In the genomic region with DNA sequence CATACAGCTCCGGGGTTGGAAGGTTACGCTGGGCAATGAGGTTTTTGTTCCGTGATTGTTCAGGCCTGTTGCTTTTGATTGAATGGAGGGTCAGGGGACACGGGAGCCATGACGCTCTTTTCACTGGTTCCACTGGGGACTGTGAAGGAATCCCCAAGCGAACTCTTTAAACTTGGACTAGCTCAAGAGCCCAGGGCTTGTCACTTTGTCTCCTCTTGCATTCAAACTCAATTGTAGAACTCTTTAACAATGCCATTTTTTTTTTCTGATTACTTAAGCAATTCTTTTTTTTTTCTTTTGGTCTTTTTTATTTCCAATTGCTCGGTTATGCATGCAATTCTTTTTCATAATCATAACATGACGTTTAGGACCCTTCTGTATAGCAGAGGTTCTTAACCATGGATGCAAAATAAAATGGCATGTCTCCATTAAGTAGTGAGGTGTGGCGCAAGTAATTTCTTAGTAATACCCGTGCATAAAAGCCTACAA, we compare ENCODE assay signal across 9 cellular contexts. TPM values are rescaled to one million over a fixed set of nuclear protein-coding genes. Genes with fewer than 3 reads are reported as not detected.
DNase-seq lines count a peak whose midpoint lies in the region; ATAC-seq and TF ChIP-seq lines count a peak whose summit lies in the region.
"Had no signal": no experiment of that assay in that cellular context is flagged by ENCODE, and none has a peak within 500 bp of the region (broad histone marks: within the 10 kb centered on the region; RNA-seq: fewer than 3 reads in every experiment).

No MANE protein-coding gene starts in this region.

- 23 to 31% methylated on average over 7 to 9 of the region's 10 CpGs for WGBS in esophagus squamous epithelium, 2 donors

- H3K27ac ChIP-seq in Peyer's patch, result peak overlapping the region in 2 of 4 donors; percentile 9 to 70
- H3K27ac ChIP-seq in esophagus squamous epithelium, result peak overlapping the region; percentile 72 to 85 (median 76)

- TF ChIP-seq POLR2A in Peyer's patch (IDR thresholded peaks at IDR 0.05), result no peak
- TF ChIP-seq POLR2A in esophagus squamous epithelium (IDR thresholded peaks at IDR 0.05), result no peak

- intact Hi-C loops in esophagus squamous epithelium (cut with DNase I), result loop anchor here (10.0 kb wide), 1 partner anchor 373 kb away; no protein-coding TSS in a partner anchor

- TF ChIP-seq CTCF in Peyer's patch (IDR thresholded peaks at IDR 0.05), result no peak
- TF ChIP-seq CTCF in esophagus squamous epithelium (IDR thresholded peaks at IDR 0.05), result no peak
- TF ChIP-seq CTCF in retinal pigment epithelial cell (conservative IDR thresholded peaks at IDR 0.05; ENCODE audit: low read depth, low read length), result no peak

- H3K9me3 ChIP-seq in Peyer's patch (no peaks in the 10 kb centered on the region), esophagus squamous epithelium (no peaks in the 10 kb centered on the region)

- no peaks in the 10 kb centered on the region for H3K27me3 ChIP-seq in Peyer's patch
- H3K27me3 ChIP-seq in esophagus squamous epithelium, result peaks cover 0 to 6% (median 0%) of the 10 kb centered on the region in 4 donors

- DNase-seq in Peyer's patch, result no peak
- no peak for DNase-seq in esophagus squamous epithelium (lab: John Stamatoyannopoulos, UW)
- no peak for DNase-seq in retinal pigment epithelial cell (ENCODE audit: low read depth)
- no peak for DNase-seq in GDM1 (lab: John Stamatoyannopoulos, UW)
- no peak for DNase-seq in activated gamma-delta T cell (lab: John Stamatoyannopoulos, UW)
- DNase-seq in NCI-H2081 treated with DMSO at 0.1 percent for 48 hours (lab: John Stamatoyannopoulos, UW), result no peak

- H3K36me3 ChIP-seq in Peyer's patch (no peaks in the 10 kb centered on the region), esophagus squamous epithelium (no peaks in the 10 kb centered on the region)

- H3K4me1 ChIP-seq in Peyer's patch, result peaks cover 0 to 13% (median 4%) of the 10 kb centered on the region in 4 donors
- H3K4me1 ChIP-seq in esophagus squamous epithelium, result peaks cover 0 to 32% (median 11%) of the 10 kb centered on the region in 3 donors

- peak; percentile 14 for ATAC-seq in GM18498 (IDR thresholded peaks at IDR 0.05; ENCODE audit: unreplicated experiment)
- no peak for ATAC-seq in GM21390 (IDR thresholded peaks at IDR 0.05; ENCODE audit: unreplicated experiment)
- ATAC-seq: K562 had no signal

- H3K4me3 ChIP-seq in Peyer's patch, result peak overlapping the region; percentile 32 to 66 (median 52)
- H3K4me3 ChIP-seq in esophagus squamous epithelium, result peak overlapping the region; percentile 36 to 74 (median 53)
- peak overlapping the region; percentile 42 for H3K4me3 ChIP-seq in retinal pigment epithelial cell (ENCODE audit: low read length)
- H3K4me3 ChIP-seq: K562 had no signal

RNA-seq across cellular contexts. Expression of a gene that starts 0.4 kb away (rescaled TPM):
- total RNA-seq in Peyer's patch, result 1 to 10 TPM in 1 of 4 donors, under 1 TPM in 1, not detected in 2; 0.57 to 2.5 TPM
- 1 to 10 TPM in 2 of 4 donors, under 1 TPM in 2; 0.56 to 1.3 (median 1.00) TPM for total RNA-seq in esophagus squamous epithelium

RNA-seq across cellular contexts. Expression of a gene that starts 38.3 kb away (rescaled TPM):
- total RNA-seq in Peyer's patch (100 to 1,000 TPM; 111 to 151 (median 117) TPM), esophagus squamous epithelium (100 to 1,000 TPM; 242 to 616 (median 360) TPM)
